ENCODE assay signal across 1 cellular context in genomic region chr3:51538459-51539290, GRCh38.
A peak's percentile ranks its signal among the peaks of the same experiment; 100 is the strongest.
TF ChIP-seq lines count a peak whose summit lies in the region.

RAD54L2 (plus strand) TSS chr3:51538719; CDS start chr3:51590421, 51,702 bp downstream.

TF ChIP-seq in HepG2, 621 proteins besides CTCF, POLR2A, EP300 and RAD21 (continued from another document and continues in another):
- TF ChIP-seq ZNF407 (CRISPR knock-in tag; IDR thresholded peaks at IDR 0.05; ENCODE audit: not compliant biosample characterization) (peak; percentile 27), ZNF205 (CRISPR knock-in tag; IDR thresholded peaks at IDR 0.05) (peak; percentile 91), LRRFIP1 (CRISPR knock-in tag; conservative IDR thresholded peaks at IDR 0.05) (no peak; the same call in 1 of the 2 replicates), ZNF776 (CRISPR knock-in tag; IDR thresholded peaks at IDR 0.05) (peak; percentile 92), PBX2 (CRISPR knock-in tag; IDR thresholded peaks at IDR 0.05) (no peak), RXRA (CRISPR knock-in tag; IDR thresholded peaks at IDR 0.05) (peak; percentile 83), CBX5 (CRISPR knock-in tag; IDR thresholded peaks at IDR 0.05; ENCODE audit: borderline replicate concordance) (peak; percentile 98), CREM (IDR thresholded peaks at IDR 0.05) (0 out of 2 replicates have a peak, but pooled peaks have one; percentile 20), CREM (CRISPR knock-in tag; IDR thresholded peaks at IDR 0.05) (no peak), NCOA1 (CRISPR knock-in tag; IDR thresholded peaks at IDR 0.05) (no peak), CCDC6 (CRISPR knock-in tag; IDR thresholded peaks at IDR 0.05) (peak; percentile 99), ZNF446 (CRISPR knock-in tag; IDR thresholded peaks at IDR 0.05) (peak; percentile 89), ZNF883 (CRISPR knock-in tag; IDR thresholded peaks at IDR 0.05; ENCODE audit: not compliant biosample characterization) (peak; percentile 48), THAP7 (CRISPR knock-in tag; IDR thresholded peaks at IDR 0.05) (peak; percentile 95), MED8 (CRISPR knock-in tag; IDR thresholded peaks at IDR 0.05; ENCODE audit: insufficient replicate concordance) (no peak), KLF11 (CRISPR knock-in tag; IDR thresholded peaks at IDR 0.05) (no peak), PATZ1 (CRISPR knock-in tag; IDR thresholded peaks at IDR 0.05) (peak; percentile 82), GLMP (CRISPR knock-in tag; IDR thresholded peaks at IDR 0.05; ENCODE audit: borderline replicate concordance) (no peak), ZNF713 (CRISPR knock-in tag; IDR thresholded peaks at IDR 0.05) (no peak), SMAD1 (CRISPR knock-in tag; IDR thresholded peaks at IDR 0.05; ENCODE audit: borderline replicate concordance, low read depth) (peak; percentile 94; the same call in 1 of the 2 replicates), ZNF616 (CRISPR knock-in tag; IDR thresholded peaks at IDR 0.05; ENCODE audit: low read depth) (peak; percentile 89), GABPB1 (CRISPR knock-in tag; IDR thresholded peaks at IDR 0.05) (peak; percentile 95), ZNF3 (CRISPR knock-in tag; IDR thresholded peaks at IDR 0.05) (no peak), ZNF513 (CRISPR knock-in tag; conservative IDR thresholded peaks at IDR 0.05) (peak; percentile 62; the same call in 1 of the 2 replicates), ZSCAN5A (CRISPR knock-in tag; IDR thresholded peaks at IDR 0.05; ENCODE audit: borderline replicate concordance) (peak; percentile 97), FOXK1 (CRISPR knock-in tag; IDR thresholded peaks at IDR 0.05; ENCODE audit: borderline replicate concordance, low read depth) (peak; percentile 90; the same call in 1 of the 2 replicates), SAP130 (CRISPR knock-in tag; IDR thresholded peaks at IDR 0.05; ENCODE audit: low read depth) (peak; percentile 92), ZSCAN9 (CRISPR knock-in tag; IDR thresholded peaks at IDR 0.05; ENCODE audit: borderline replicate concordance) (peak; percentile 78; the same call in 1 of the 2 replicates), CEBPZ (IDR thresholded peaks at IDR 0.05; ENCODE audit: low read length) (no peak), U2AF2 (IDR thresholded peaks at IDR 0.05; ENCODE audit: low read depth, low read length) (no peak), PHF8 (CRISPR knock-in tag; IDR thresholded peaks at IDR 0.05) (peak; percentile 96), GPN1 (CRISPR knock-in tag; IDR thresholded peaks at IDR 0.05; ENCODE audit: borderline replicate concordance) (no peak; the same call in 1 of the 2 replicates), RORA (CRISPR knock-in tag; IDR thresholded peaks at IDR 0.05) (no peak), FOXP1 (IDR thresholded peaks at IDR 0.05) (no peak), FOXP1 (CRISPR knock-in tag; IDR thresholded peaks at IDR 0.05) (0 out of 2 replicates have a peak, but pooled peaks have one; percentile 33), ZNF180 (CRISPR knock-in tag; IDR thresholded peaks at IDR 0.05; ENCODE audit: borderline replicate concordance, low read depth) (no peak), ZNF12 (CRISPR knock-in tag; IDR thresholded peaks at IDR 0.05) (peak; percentile 84; the same call in 1 of the 2 replicates), ZNF468 (CRISPR knock-in tag; IDR thresholded peaks at IDR 0.05) (no peak)
